In the genomic region with DNA sequence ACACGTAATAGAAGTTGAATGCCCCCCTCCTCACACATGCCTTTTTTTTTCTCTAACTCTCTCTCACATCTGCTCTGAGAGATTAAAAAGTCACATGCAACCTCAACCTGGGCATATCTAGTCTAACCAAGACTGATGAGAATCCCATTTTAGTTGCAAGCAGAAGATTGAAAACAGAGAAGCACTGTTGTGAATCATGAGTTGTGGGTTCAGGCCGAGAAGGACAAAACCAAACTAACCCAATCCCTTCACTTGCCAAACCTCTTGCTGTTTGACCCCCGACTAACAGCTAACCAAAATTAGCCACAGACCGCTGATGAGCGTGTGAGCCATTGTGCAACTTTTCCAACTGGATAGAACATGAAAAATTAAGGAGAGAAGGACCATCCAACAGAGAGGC, we compare ENCODE assay signal across 22 cellular contexts. TPM values are rescaled to one million over a fixed set of nuclear protein-coding genes. Genes with fewer than 3 reads are reported as not detected.
DNase-seq lines count a peak whose midpoint lies in the region; ATAC-seq and TF ChIP-seq lines count a peak whose summit lies in the region.
"Had no signal": no experiment of that assay in that cellular context is flagged by ENCODE, and none has a peak within 500 bp of the region (broad histone marks: within the 10 kb centered on the region; RNA-seq: fewer than 3 reads in every experiment).

No MANE protein-coding gene starts in this region.

- no peak overlapping the region for H3K27ac Mint-ChIP-seq in osteocyte (ENCODE audit: unreplicated experiment)
- H3K27ac Mint-ChIP-seq: activated naive CD4-positive, alpha-beta T cell treated with anti-CD3 and anti-CD28 coated beads, Interleukin-2, amount 50 U/mL, for 24 hours; activated T-cell treated with anti-CD3 and anti-CD28 coated beads, Interleukin-2, amount 50 U/mL, for 72 hours; T-helper 2 cell treated with Interferon-gamma antibody and Interleukin-4, amounts not matched to agents 5 μg/mL and 100 μg/mL, for 36 hours had no signal

- H3K36me3 Mint-ChIP-seq in osteocyte (ENCODE audit: unreplicated experiment) = peaks cover 5% of the 10 kb centered on the region
- H3K36me3 Mint-ChIP-seq: activated naive CD4-positive, alpha-beta T cell treated with anti-CD3 and anti-CD28 coated beads, Interleukin-2, amount 50 U/mL, for 24 hours had no signal

- no peaks in the 10 kb centered on the region for H3K36me3 ChIP-seq in left lung
- H3K36me3 ChIP-seq: brain microvascular endothelial cell, suprapubic skin had no signal

- H3K27ac ChIP-seq in left lung (no peak overlapping the region), dorsolateral prefrontal cortex (no peak overlapping the region)
- H3K27ac ChIP-seq: brain microvascular endothelial cell, suprapubic skin had no signal

- H3K4me3 ChIP-seq in astrocyte of the spinal cord (ENCODE audit: low read depth, low read length) (no peak overlapping the region), left lung (no peak overlapping the region), dorsolateral prefrontal cortex (no peak overlapping the region)
- H3K4me3 ChIP-seq: suprapubic skin had no signal

- no peaks in the 10 kb centered on the region for H3K9me3 ChIP-seq in left lung
- H3K9me3 ChIP-seq: SK-N-SH, suprapubic skin had no signal

- peaks cover 43% of the 10 kb centered on the region for H3K4me1 Mint-ChIP-seq in osteocyte (ENCODE audit: unreplicated experiment)
- H3K4me1 Mint-ChIP-seq: activated naive CD4-positive, alpha-beta T cell treated with anti-CD3 and anti-CD28 coated beads, Interleukin-2, amount 50 U/mL, for 24 hours had no signal

- intact Hi-C loops in left lung (cut with DNase I) (no loop called here), dorsolateral prefrontal cortex (cut with DNase I) (no loop called here)

- TF ChIP-seq CTCF in astrocyte of the spinal cord (IDR thresholded peaks at IDR 0.05; ENCODE audit: low read depth, low read length) (no peak), left lung (IDR thresholded peaks at IDR 0.05) (no peak), dorsolateral prefrontal cortex (IDR thresholded peaks at IDR 0.05 in 54 of 56, conservative IDR thresholded peaks at IDR 0.05 in 2 of 56; ENCODE audit: low read depth in 1 of 56, partially characterized antibody in 56 of 56) (no peak), osteocyte (IDR thresholded peaks at IDR 0.05) (no peak)

- H3K27me3 Mint-ChIP-seq in osteocyte (ENCODE audit: unreplicated experiment) = no peaks in the 10 kb centered on the region

- ATAC-seq in left lung = peak; percentile 30
- ATAC-seq: activated T-cell treated with anti-CD3 and anti-CD28 coated beads, Interleukin-2, amount 50 U/mL, for 72 hours; Panc1 had no signal

- peak; percentile 51 for DNase-seq in AG20443 (ENCODE audit: low spot score)
- DNase-seq in M059J (ENCODE audit: low read depth) = peak; percentile 47
- DNase-seq in astrocyte of the spinal cord (ENCODE audit: low read depth, low spot score) = peak; percentile 82
- peak in 1 of 2 donors; percentile 37 for DNase-seq in left lung
- DNase-seq in dorsolateral prefrontal cortex = no peak
- no peak for DNase-seq in NCI-H345 treated with DMSO at 0.1 percent for 48 hours (lab: John Stamatoyannopoulos, UW; ENCODE audit: unreplicated experiment)
- no peak for DNase-seq in iPS-NIHi11 (ENCODE audit: low spot score)
- DNase-seq in osteocyte (ENCODE audit: extremely low spot score, unreplicated experiment) = no peak
- DNase-seq: activated CD4-positive, CD25-positive, alpha-beta regulatory T cell; activated CD8-positive, alpha-beta memory T cell treated with anti-CD3 and anti-CD28 coated beads for 24 hours; activated T-cell treated with anti-CD3 and anti-CD28 coated beads, Interleukin-2, amount 50 U/mL, for 72 hours; brain microvascular endothelial cell; DND-41; NCI-H1436 treated with DMSO at 0.1 percent for 48 hours; NCI-H2171 treated with DMSO at 0.1 percent for 48 hours; SK-N-SH had no signal

- in situ Hi-C loops in astrocyte of the spinal cord (cut with HindIII; ENCODE audit: low sequenced_read_pairs) = no loop called here

- H3K4me1 ChIP-seq in left lung = no peaks in the 10 kb centered on the region

- H3K27me3 ChIP-seq in left lung (no peaks in the 10 kb centered on the region), dorsolateral prefrontal cortex (peaks cover 0 to 4% (median 0%) of the 10 kb centered on the region in 45 donors)
- H3K27me3 ChIP-seq: brain microvascular endothelial cell, suprapubic skin had no signal

- H3K4me3 Mint-ChIP-seq in osteocyte (ENCODE audit: unreplicated experiment) = no peak overlapping the region
- H3K4me3 Mint-ChIP-seq: activated naive CD4-positive, alpha-beta T cell treated with anti-CD3 and anti-CD28 coated beads, Interleukin-2, amount 50 U/mL, for 24 hours; activated T-cell treated with anti-CD3 and anti-CD28 coated beads, Interleukin-2, amount 50 U/mL, for 72 hours; T-helper 2 cell treated with Interferon-gamma antibody and Interleukin-4, amounts not matched to agents 5 μg/mL and 100 μg/mL, for 36 hours had no signal

- H3K9me3 Mint-ChIP-seq in osteocyte (ENCODE audit: unreplicated experiment) = peaks cover 4% of the 10 kb centered on the region
- H3K9me3 Mint-ChIP-seq: T-helper 2 cell treated with Interferon-gamma antibody and Interleukin-4, amounts not matched to agents 5 μg/mL and 100 μg/mL, for 36 hours had no signal

RNA-seq across cellular contexts. Expression of a gene that starts 31.8 kb away (rescaled TPM):
- total RNA-seq in M059J (2014; rRNA removed; shearing (Covaris generic)) = 5.7 and 5.8 TPM in 2 replicates
- 10 to 100 TPM in 1 of 2 donors, 1 to 10 TPM in 1; 4.1 to 39.0 TPM for total RNA-seq in left lung
- 10 to 100 TPM in 9 of 120 experiments, 1 to 10 TPM in 83, under 1 TPM in 20, not detected in 8; 0.36 to 65.1 (median 2.5) TPM for total RNA-seq in dorsolateral prefrontal cortex
- total RNA-seq in osteocyte = 118 and 132 TPM in 2 replicates
- total RNA-seq: activated T-cell treated with anti-CD3 and anti-CD28 coated beads, Interleukin-2, amount 50 U/mL, for 72 hours had no signal

RNA-seq across cellular contexts. Expression of a gene that starts 47.9 kb away (rescaled TPM):
- not detected in 2 replicates for total RNA-seq in M059J (2014; rRNA removed; shearing (Covaris generic))
- total RNA-seq in left lung = not detected
- total RNA-seq in dorsolateral prefrontal cortex = not detected
- 0.78 TPM in 1 of 2 replicates, not detected in the other for total RNA-seq in osteocyte
- total RNA-seq: activated T-cell treated with anti-CD3 and anti-CD28 coated beads, Interleukin-2, amount 50 U/mL, for 72 hours; endothelial cell of umbilical vein; mucosa of gallbladder; suprapubic skin had no signal

Comparison
In these comparisons a context has a peak if more than half of its experiments do, and no peak if none do; other contexts are left out.
1. DNase-seq: peak in AG20443 (single experiment), M059J (single experiment) and astrocyte of the spinal cord (single experiment); none in dorsolateral prefrontal cortex (0 of 10), NCI-H345 treated with DMSO at 0.1 percent for 48 hours (single experiment), iPS-NIHi11 (single experiment) and osteocyte (single experiment).